27 cellular contexts compared by ENCODE assay signal in genomic region chr6:138909511-138909910, GRCh38.
DNase-seq lines count a peak whose midpoint lies in the region; ATAC-seq and TF ChIP-seq lines count a peak whose summit lies in the region.
"Had no signal": no experiment of that assay in that cellular context is flagged by ENCODE, and none has a peak within 500 bp of the region (broad histone marks: within the 10 kb centered on the region; RNA-seq: fewer than 3 reads in every experiment).

No MANE protein-coding gene starts in this region.

- intact Hi-C loops in left ventricle myocardium inferior (cut with micrococcal nuclease) (no loop called here), PC-3 (cut with micrococcal nuclease) (no loop called here)

- H2AFZ ChIP-seq in PC-3 (ENCODE audit: low read length): no peak overlapping the region
- H2AFZ ChIP-seq: PC-9 had no signal

- DNase-seq in left ventricle myocardium inferior (no peak), right atrium auricular region (ENCODE audit: low spot score) (no peak), Kasumi-1 (lab: John Stamatoyannopoulos, UW) (peak; percentile 16 to 20), endothelial cell (ENCODE audit: low spot score) (no peak), NCI-H345 treated with DMSO at 0.1 percent for 48 hours (lab: John Stamatoyannopoulos, UW; ENCODE audit: unreplicated experiment) (no peak), PC-3 (no peak)
- DNase-seq in activated CD4-positive, alpha-beta T cell treated with anti-CD3 and anti-CD28 coated beads, Interleukin-2, amount 50 U/mL, for 4 hours: no peak
- no peak for DNase-seq in activated CD8-positive, alpha-beta memory T cell treated with anti-CD3 and anti-CD28 coated beads for 24 hours
- DNase-seq: 8988T; ACHN; C1 segment of cervical spinal cord; Caco-2; CD8-positive, alpha-beta T cell; EL; GDM1; MV-4-11; NCI-H1105 treated with DMSO at 0.1 percent for 48 hours; NCI-H146; NCI-H1930; NCI-H2107; NCI-H446; NCI-H524 treated with DMSO at 0.1 percent for 48 hours; NCI-H82; NK-92 treated with Interleukin-12 subunit alpha and Interleukin-12 subunit beta, amount 100 ng/mL, for 24 hours; PC-9; SJCRH30 had no signal

- H3K4me3 ChIP-seq in left ventricle myocardium inferior (no peak overlapping the region), right atrium auricular region (no peak overlapping the region), PC-3 (ENCODE audit: low read length) (no peak overlapping the region)
- H3K4me3 ChIP-seq: PC-9, SJCRH30 had no signal

- H3K36me3 ChIP-seq in left ventricle myocardium inferior: peaks cover 96% of the 10 kb centered on the region
- peaks cover 64% of the 10 kb centered on the region for H3K36me3 ChIP-seq in right atrium auricular region
- H3K36me3 ChIP-seq in PC-3 (ENCODE audit: low read depth, low read length): peaks cover 5% of the 10 kb centered on the region; the same call in 1 of the 2 replicates

- POLR2A ChIA-PET in PC-3 (lab: Charles Lee; ENCODE audit: unreplicated experiment): no interaction called here

- H3K79me2 ChIP-seq in PC-3 (ENCODE audit: low read length): no peaks in the 10 kb centered on the region

- H3K4me1 ChIP-seq in left ventricle myocardium inferior (peaks cover 5% of the 10 kb centered on the region), right atrium auricular region (peaks cover 0 to 11% of the 10 kb centered on the region in 2 donors), PC-3 (ENCODE audit: insufficient read depth, low read length) (no peaks in the 10 kb centered on the region)
- H3K4me1 ChIP-seq: Caco-2, SJCRH30 had no signal

- H3K9me3 ChIP-seq in left ventricle myocardium inferior (replicated peaks) (no peaks in the 10 kb centered on the region), right atrium auricular region (no peaks in the 10 kb centered on the region), PC-3 (ENCODE audit: low read length) (no peaks in the 10 kb centered on the region)
- H3K9me3 ChIP-seq: Caco-2, SJCRH30 had no signal

- no peaks in the 10 kb centered on the region for H3K9me3 Mint-ChIP-seq in endothelial cell (ENCODE audit: unreplicated experiment)
- H3K9me3 Mint-ChIP-seq: CD8-positive, alpha-beta T cell had no signal

- no TSS peak for BruUV-seq in PC-3 (replicated peaks; lab: Mats Ljungman, UMichigan)

- H3K27ac ChIP-seq in left ventricle myocardium inferior (replicated peaks): peak overlapping the region; percentile 33
- peak overlapping the region in 1 of 2 donors; percentile 3 for H3K27ac ChIP-seq in right atrium auricular region
- H3K27ac ChIP-seq in PC-3 (ENCODE audit: low read length): no peak overlapping the region
- H3K27ac ChIP-seq: PC-9, SJCRH30 had no signal

- H3K4me3 Mint-ChIP-seq in endothelial cell (ENCODE audit: unreplicated experiment): no peak overlapping the region
- H3K4me3 Mint-ChIP-seq: CD8-positive, alpha-beta T cell had no signal

- TF ChIP-seq CTCF in left ventricle myocardium inferior (IDR thresholded peaks at IDR 0.05; ENCODE audit: borderline replicate concordance) (no peak), right atrium auricular region (IDR thresholded peaks at IDR 0.05) (no peak), endothelial cell (IDR thresholded peaks at IDR 0.05; ENCODE audit: unreplicated experiment) (no peak), PC-3 (conservative IDR thresholded peaks at IDR 0.05; ENCODE audit: low read depth, low read length) (no peak)

- H4K20me1 ChIP-seq in PC-3 (ENCODE audit: low read length): no peaks in the 10 kb centered on the region

- no peak overlapping the region for H3K9ac ChIP-seq in PC-3 (ENCODE audit: low read length)

- peaks cover 15% of the 10 kb centered on the region for H3K4me1 Mint-ChIP-seq in endothelial cell (ENCODE audit: unreplicated experiment)

- peak overlapping the region; percentile 25 for H3K27ac Mint-ChIP-seq in endothelial cell (ENCODE audit: unreplicated experiment)
- H3K27ac Mint-ChIP-seq: CD8-positive, alpha-beta T cell had no signal

- no peaks in the 10 kb centered on the region for H3F3A ChIP-seq in PC-3 (ENCODE audit: low read length, unreplicated experiment)

- no peak overlapping the region for H3K4me2 ChIP-seq in PC-3 (ENCODE audit: low read length)
- H3K4me2 ChIP-seq: PC-9 had no signal

- no peaks in the 10 kb centered on the region for H3K9me2 ChIP-seq in PC-3 (replicated peaks; ENCODE audit: low read length)

- H3K27me3 ChIP-seq in left ventricle myocardium inferior (ENCODE audit: low read depth) (no peaks in the 10 kb centered on the region), right atrium auricular region (no peaks in the 10 kb centered on the region), PC-3 (ENCODE audit: low read length) (no peaks in the 10 kb centered on the region)
- H3K27me3 ChIP-seq: SJCRH30 had no signal

- CTCF ChIA-PET in PC-3 (lab: Charles Lee): no interaction called here

- no peak for ATAC-seq in PC-3
- ATAC-seq: CD8-positive, alpha-beta T cell; SK-N-SH treated with all-trans-retinoic acid at 6 μM for 48 hours had no signal

- peaks cover 4% of the 10 kb centered on the region for H3K27me3 Mint-ChIP-seq in endothelial cell (ENCODE audit: unreplicated experiment)

- peaks cover 35% of the 10 kb centered on the region for H3K36me3 Mint-ChIP-seq in endothelial cell (ENCODE audit: low read depth, unreplicated experiment)

Comparison
In these comparisons a context has a peak if more than half of its experiments do, and no peak if none do; other contexts are left out.
1. DNase-seq: peak in Kasumi-1 (2 of 2); none in left ventricle myocardium inferior (single experiment), right atrium auricular region (single experiment), endothelial cell (single experiment), NCI-H345 treated with DMSO at 0.1 percent for 48 hours (single experiment), activated CD4-positive, alpha-beta T cell treated with anti-CD3 and anti-CD28 coated beads, Interleukin-2, amount 50 U/mL, for 4 hours (0 of 2), PC-3 (single experiment) and activated CD8-positive, alpha-beta memory T cell treated with anti-CD3 and anti-CD28 coated beads for 24 hours (single experiment).